8 cellular contexts compared by ENCODE assay signal in genomic region chr18:46917808-46918600, GRCh38. TPM values are rescaled to one million over a fixed set of nuclear protein-coding genes. Genes with fewer than 3 reads are reported as not detected.
DNase-seq lines count a peak whose midpoint lies in the region; ATAC-seq and TF ChIP-seq lines count a peak whose summit lies in the region.

No MANE protein-coding gene starts in this region.

- H3K27me3 Mint-ChIP-seq in Caco-2 (ENCODE audit: insufficient read depth, unreplicated experiment): no peaks in the 10 kb centered on the region
- no peaks in the 10 kb centered on the region for H3K27me3 Mint-ChIP-seq in activated T-cell treated with anti-CD3 and anti-CD28 coated beads, Interleukin-2, amount 50 U/mL, for 24 hours

- peak overlapping the region; percentile 88 for H3K9ac ChIP-seq in HUES64 (ENCODE audit: low read depth, low read length)

- 35% methylated on average over 33 of the region's 33 CpGs for WGBS in HUES64

- H4K20me1 ChIP-seq in osteoblast (ENCODE audit: insufficient read depth, low read length): peaks cover 26% of the 10 kb centered on the region

- H3K36me3 Mint-ChIP-seq in Caco-2 (ENCODE audit: insufficient read depth, unreplicated experiment): no peaks in the 10 kb centered on the region
- H3K36me3 Mint-ChIP-seq in activated T-cell treated with anti-CD3 and anti-CD28 coated beads, Interleukin-2, amount 50 U/mL, for 24 hours (ENCODE audit: low read depth): peaks cover 6% of the 10 kb centered on the region

- H3K4me1 Mint-ChIP-seq in Caco-2 (ENCODE audit: low read depth, unreplicated experiment): no peaks in the 10 kb centered on the region
- H3K4me1 Mint-ChIP-seq in activated T-cell treated with anti-CD3 and anti-CD28 coated beads, Interleukin-2, amount 50 U/mL, for 24 hours (ENCODE audit: low read depth): peaks cover 47% of the 10 kb centered on the region

- H3K79me2 ChIP-seq in osteoblast (ENCODE audit: insufficient read depth, low read length): peaks cover 39% of the 10 kb centered on the region

- H3K4me1 ChIP-seq in Caco-2 (no peaks in the 10 kb centered on the region), HUES64 (ENCODE audit: insufficient read depth, low read length) (peaks cover 37% of the 10 kb centered on the region), osteoblast (ENCODE audit: insufficient read depth, low read length) (peaks cover 3% of the 10 kb centered on the region)

- intact Hi-C loops in Caco-2 (cut with micrococcal nuclease; ENCODE audit: unreplicated experiment): no loop called here

- H3K4me3 ChIP-seq in Caco-2 (ENCODE audit: low read depth, low read length): peak overlapping the region; percentile 69
- H3K4me3 ChIP-seq in HUES64 (ENCODE audit: low read length): peak overlapping the region; percentile 72
- peak overlapping the region; percentile 74 to 92 for H3K4me3 ChIP-seq in foreskin fibroblast (ENCODE audit: low read depth in 1 of 2, low read length in 2 of 2)
- peak overlapping the region; percentile 90 for H3K4me3 ChIP-seq in osteoblast (ENCODE audit: insufficient read depth, low read length)

- no peak overlapping the region for H3K27ac Mint-ChIP-seq in Caco-2 (ENCODE audit: unreplicated experiment)
- H3K27ac Mint-ChIP-seq in activated T-cell treated with anti-CD3 and anti-CD28 coated beads, Interleukin-2, amount 50 U/mL, for 24 hours: peak overlapping the region; percentile 86

- TF ChIP-seq CTCF in Caco-2 (IDR thresholded peaks at IDR 0.05; ENCODE audit: insufficient read depth in 1 of 2, low read depth in 1 of 2, low read length in 1 of 2, severe bottlenecking in 1 of 2, unreplicated experiment in 1 of 2) (no peak), foreskin fibroblast (IDR thresholded peaks at IDR 0.05; ENCODE audit: low read depth, low read length) (no peak), osteoblast (IDR thresholded peaks at IDR 0.05; ENCODE audit: extremely low read depth, low read depth, low read length) (no peak)

- H3K4me3 Mint-ChIP-seq in Caco-2 (ENCODE audit: unreplicated experiment): peak overlapping the region; percentile 67
- H3K4me3 Mint-ChIP-seq in activated T-cell treated with anti-CD3 and anti-CD28 coated beads, Interleukin-2, amount 50 U/mL, for 24 hours: peak overlapping the region; percentile 90

- H3K27ac ChIP-seq in HUES64 (ENCODE audit: low read depth, low read length): peak overlapping the region; percentile 99
- H3K27ac ChIP-seq in osteoblast (ENCODE audit: low read depth, low read length): peak overlapping the region; percentile 60

- DNase-seq in Caco-2 (no peak), foreskin fibroblast (peak; percentile 48 to 73), osteoblast (ENCODE audit: insufficient read length, low spot score, missing footprints) (peak; percentile 78), NCI-H2029 treated with DMSO at 0.1 percent for 48 hours (lab: John Stamatoyannopoulos, UW) (no peak)
- no peak for DNase-seq in activated T-cell treated with anti-CD3 and anti-CD28 coated beads, Interleukin-2, amount 50 U/mL, for 24 hours

- BruUV-seq in Caco-2 (replicated peaks; lab: Mats Ljungman, UMichigan): TSS peak; percentile 76

- no peaks in the 10 kb centered on the region for H3K9me3 ChIP-seq in Caco-2
- H3K9me3 ChIP-seq in HUES64 (ENCODE audit: insufficient read depth, low read depth, low read length): no peaks in the 10 kb centered on the region
- H3K9me3 ChIP-seq in osteoblast (ENCODE audit: low read depth, low read length): no peaks in the 10 kb centered on the region

- H3K27me3 ChIP-seq in Caco-2 (replicated peaks; ENCODE audit: control insufficient read depth, insufficient read depth, low read length): no peaks in the 10 kb centered on the region
- no peaks in the 10 kb centered on the region for H3K27me3 ChIP-seq in HUES64 (ENCODE audit: insufficient read depth, low read length)
- no peaks in the 10 kb centered on the region for H3K27me3 ChIP-seq in osteoblast (ENCODE audit: insufficient read depth, low read length)

- H3K36me3 ChIP-seq in Caco-2 (ENCODE audit: control insufficient read depth, insufficient read depth, low read length) (no peaks in the 10 kb centered on the region), HUES64 (ENCODE audit: insufficient read depth, low read length) (no peaks in the 10 kb centered on the region), osteoblast (ENCODE audit: insufficient read depth, low read length) (no peaks in the 10 kb centered on the region)

- H2AFZ ChIP-seq in osteoblast (ENCODE audit: low read length): peak overlapping the region; percentile 97

- no peaks in the 10 kb centered on the region for H3K9me3 Mint-ChIP-seq in Caco-2 (ENCODE audit: unreplicated experiment)
- peaks cover 2% of the 10 kb centered on the region for H3K9me3 Mint-ChIP-seq in activated T-cell treated with anti-CD3 and anti-CD28 coated beads, Interleukin-2, amount 50 U/mL, for 24 hours

- CTCF ChIA-PET in Caco-2 (lab: Charles Lee): interaction anchor here (0.6 kb wide), 1 partner anchor 19 kb away, joined by 5 read pairs; no protein-coding TSS in a partner anchor

- ATAC-seq in GM19351 (IDR thresholded peaks at IDR 0.05; ENCODE audit: unreplicated experiment) (peak; percentile 23), HG02884 (IDR thresholded peaks at IDR 0.05; ENCODE audit: unreplicated experiment) (no peak)

- H3K4me2 ChIP-seq in osteoblast (ENCODE audit: insufficient read depth, low read length): peak overlapping the region; percentile 98

- POLR2A ChIA-PET in Caco-2 (lab: Charles Lee): no interaction called here

RNA-seq across cellular contexts. Expression of gene KATNAL2, which starts 0.6 kb away (rescaled TPM):
- total RNA-seq in Caco-2 (2022): not detected in 2 replicates
- 4.9 TPM for polyA plus RNA-seq in HUES64 (2013, experiment 1 of 2)
- 9.4 TPM for polyA plus RNA-seq in HUES64 (2013, experiment 2 of 2)
- 4.3 and 5.0 TPM in 2 replicates for total RNA-seq in osteoblast

RNA-seq across cellular contexts. Expression of gene PIAS2, which starts 0.7 kb away (rescaled TPM):
- 16.2 and 16.7 TPM in 2 replicates for total RNA-seq in Caco-2 (2022)
- polyA plus RNA-seq in HUES64 (2013, experiment 1 of 2): 25.3 TPM
- polyA plus RNA-seq in HUES64 (2013, experiment 2 of 2): 24.5 TPM
- total RNA-seq in osteoblast: 36.6 and 38.9 TPM in 2 replicates

Comparison
In these comparisons a context has a peak if more than half of its experiments do, and no peak if none do; other contexts are left out.
1. DNase-seq: peak in foreskin fibroblast (2 of 2) and osteoblast (single experiment); none in Caco-2 (0 of 2), activated T-cell treated with anti-CD3 and anti-CD28 coated beads, Interleukin-2, amount 50 U/mL, for 24 hours (single experiment) and NCI-H2029 treated with DMSO at 0.1 percent for 48 hours (single experiment).
2. Peak in every context shown above with its lines, with median percentiles within 50 percentile points of each other: H3K4me3 ChIP-seq.